ENCODE assay signal across 1 cellular context in genomic region chr2:20189299-20189931, GRCh38.
TF ChIP-seq lines count a peak whose summit lies in the region.

No MANE protein-coding gene starts in this region.

TF ChIP-seq in HepG2, 621 proteins besides CTCF, POLR2A, EP300 and RAD21 (continued from another document):
- TF ChIP-seq RNF219 (CRISPR knock-in tag; IDR thresholded peaks at IDR 0.05) (no peak), NKX3-1 (CRISPR knock-in tag; IDR thresholded peaks at IDR 0.05) (no peak), MAF1 (CRISPR knock-in tag; IDR thresholded peaks at IDR 0.05; ENCODE audit: borderline replicate concordance) (no peak), HDAC2 (CRISPR knock-in tag; IDR thresholded peaks at IDR 0.05) (0 out of 2 replicates have a peak, but pooled peaks have one; percentile 15), SCMH1 (CRISPR knock-in tag; IDR thresholded peaks at IDR 0.05; ENCODE audit: borderline replicate concordance) (no peak), PITX1 (CRISPR knock-in tag; IDR thresholded peaks at IDR 0.05) (0 out of 2 replicates have a peak, but pooled peaks have one; percentile 6), TFDP2 (CRISPR knock-in tag; IDR thresholded peaks at IDR 0.05) (no peak), ZNF557 (CRISPR knock-in tag; IDR thresholded peaks at IDR 0.05) (no peak), ZFY (CRISPR knock-in tag; IDR thresholded peaks at IDR 0.05) (0 out of 2 replicates have a peak, but pooled peaks have one; percentile 6), ZNF713 (CRISPR knock-in tag; IDR thresholded peaks at IDR 0.05) (no peak), FOSL1 (CRISPR knock-in tag; IDR thresholded peaks at IDR 0.05; ENCODE audit: borderline replicate concordance) (no peak), ZNF337 (CRISPR knock-in tag; IDR thresholded peaks at IDR 0.05; ENCODE audit: borderline replicate concordance, low read depth) (no peak), HMG20A (CRISPR knock-in tag; IDR thresholded peaks at IDR 0.05; ENCODE audit: borderline replicate concordance) (peak; percentile 48; the same call in 1 of the 2 replicates), ZFP36 (IDR thresholded peaks at IDR 0.05; ENCODE audit: borderline replicate concordance, low read depth, low read length, partially characterized antibody) (peak; percentile 76), ZNF704 (CRISPR knock-in tag; IDR thresholded peaks at IDR 0.05; ENCODE audit: borderline replicate concordance) (no peak), ZNF10 (CRISPR knock-in tag; IDR thresholded peaks at IDR 0.05; ENCODE audit: borderline replicate concordance, low read depth) (no peak), ZNF24 (IDR thresholded peaks at IDR 0.05) (no peak), THAP7 (CRISPR knock-in tag; IDR thresholded peaks at IDR 0.05) (no peak), TEAD3 (CRISPR knock-in tag; optimal IDR thresholded peaks at IDR 0.05; ENCODE audit: borderline replicate concordance) (no peak)
